ENCODE assay signal across 10 cellular contexts in the genomic region with DNA sequence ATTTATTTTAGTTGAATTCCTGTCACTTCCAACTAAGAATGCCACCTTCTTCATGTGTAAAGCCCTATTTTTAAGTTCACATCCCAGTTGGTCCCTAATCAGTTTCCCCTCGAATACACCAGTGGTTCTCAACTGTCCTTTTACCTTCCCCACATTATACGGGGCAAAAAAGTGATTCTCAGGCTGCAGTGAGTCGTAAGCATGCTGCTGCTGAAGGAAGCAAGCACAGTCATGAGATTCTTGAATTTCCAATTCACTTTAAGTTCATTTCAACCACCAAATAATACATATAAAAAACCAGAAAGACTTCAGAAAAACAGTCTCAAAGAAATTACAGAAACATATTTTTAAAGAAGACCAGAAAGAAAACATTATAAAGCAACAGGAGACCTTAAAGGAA. TPM values are rescaled to one million over a fixed set of nuclear protein-coding genes. Genes with fewer than 3 reads are reported as not detected.
DNase-seq lines count a peak whose midpoint lies in the region; ATAC-seq and TF ChIP-seq lines count a peak whose summit lies in the region.
"Had no signal": no experiment of that assay in that cellular context is flagged by ENCODE, and none has a peak within 500 bp of the region (broad histone marks: within the 10 kb centered on the region; RNA-seq: fewer than 3 reads in every experiment).

No MANE protein-coding gene starts in this region.

- H3K27ac Mint-ChIP-seq in chondrocyte (ENCODE audit: unreplicated experiment) = peak overlapping the region; percentile 61
- H3K27ac Mint-ChIP-seq in naive thymus-derived CD8-positive, alpha-beta T cell = peak overlapping the region in 6 of 10 donors; percentile 0 to 13 (median 8)
- H3K27ac Mint-ChIP-seq: activated naive CD4-positive, alpha-beta T cell treated with anti-CD3 and anti-CD28 coated beads for 36 hours had no signal

- peaks cover 28% of the 10 kb centered on the region for H3K4me1 ChIP-seq in A673 (ENCODE audit: insufficient read depth, low read length, poor library complexity, severe bottlenecking)
- peaks cover 41% of the 10 kb centered on the region for H3K4me1 ChIP-seq in HUES48 (ENCODE audit: control insufficient read depth, insufficient read depth, low read length)
- H3K4me1 ChIP-seq in stomach = peaks cover 23 to 79% (median 44%) of the 10 kb centered on the region in 4 donors

- H3K27ac ChIP-seq in A673 (ENCODE audit: low read depth, low read length, poor library complexity, severe bottlenecking) = peak overlapping the region; percentile 59
- H3K27ac ChIP-seq in HUES48 (ENCODE audit: low read depth, low read length) = peak overlapping the region; percentile 14
- H3K27ac ChIP-seq in stomach = no peak overlapping the region

- no TSS peak for BruUV-seq in A673 (replicated peaks; lab: Mats Ljungman, UMichigan)

- TF ChIP-seq CTCF in A673 (conservative IDR thresholded peaks at IDR 0.05; ENCODE audit: low read depth, low read length) (no peak), chondrocyte (IDR thresholded peaks at IDR 0.05) (no peak), stomach (IDR thresholded peaks at IDR 0.05) (no peak)

- DNase-seq in A673 (ENCODE audit: low spot score) = no peak
- DNase-seq in chondrocyte (ENCODE audit: low spot score) = no peak
- no peak for DNase-seq in naive thymus-derived CD8-positive, alpha-beta T cell
- DNase-seq in HT-29 (ENCODE audit: low spot score) = no peak
- DNase-seq in stomach = no peak
- no peak for DNase-seq in NCI-H1048 (lab: John Stamatoyannopoulos, UW)
- DNase-seq: activated naive CD4-positive, alpha-beta T cell treated with anti-CD3 and anti-CD28 coated beads for 36 hours; NK-92 treated with Interleukin-12 subunit alpha and Interleukin-12 subunit beta, amount 100 ng/mL, for 24 hours had no signal

- POLR2A ChIA-PET in A673 (lab: Charles Lee; ENCODE audit: low non-redundant PET) = no interaction called here
- POLR2A ChIA-PET in naive thymus-derived CD8-positive, alpha-beta T cell (lab: Charles Lee) = no interaction called here

- 53 to 68% (median 63%) methylated on average over 3 of the region's 3 CpGs for WGBS in stomach, 5 donors

- no peak for TF ChIP-seq EP300 in stomach (IDR thresholded peaks at IDR 0.05)

- no peaks in the 10 kb centered on the region for H3K36me3 Mint-ChIP-seq in chondrocyte (ENCODE audit: low read depth)
- peaks cover 0 to 9% (median 0%) of the 10 kb centered on the region in 3 donors for H3K36me3 Mint-ChIP-seq in naive thymus-derived CD8-positive, alpha-beta T cell

- CTCF ChIA-PET in A673 (lab: Charles Lee) = no interaction called here

- no peak for ATAC-seq in naive thymus-derived CD8-positive, alpha-beta T cell
- ATAC-seq in HG02970 (IDR thresholded peaks at IDR 0.05; ENCODE audit: low FRiP score, unreplicated experiment) = no peak

- H3K4me3 ChIP-seq in A673 (ENCODE audit: low read depth, low read length, poor library complexity, severe bottlenecking) (no peak overlapping the region), HUES48 (ENCODE audit: low read depth, low read length) (no peak overlapping the region), stomach (no peak overlapping the region)

- peaks cover 39% of the 10 kb centered on the region for H3K4me1 Mint-ChIP-seq in chondrocyte (ENCODE audit: low read depth)
- peaks cover 26 to 72% (median 65%) of the 10 kb centered on the region in 4 donors for H3K4me1 Mint-ChIP-seq in naive thymus-derived CD8-positive, alpha-beta T cell

- no peaks in the 10 kb centered on the region for H3K9me3 Mint-ChIP-seq in chondrocyte (ENCODE audit: low read depth)
- no peaks in the 10 kb centered on the region for H3K9me3 Mint-ChIP-seq in naive thymus-derived CD8-positive, alpha-beta T cell
- H3K9me3 Mint-ChIP-seq: activated naive CD4-positive, alpha-beta T cell treated with anti-CD3 and anti-CD28 coated beads for 36 hours had no signal

- intact Hi-C loops in A673 (cut with micrococcal nuclease; ENCODE audit: unreplicated experiment) = no loop called here
- intact Hi-C loops in stomach (cut with DNase I; ENCODE audit: low total_unique reads) = no loop called here

- H3K27me3 ChIP-seq in A673 (replicated peaks; ENCODE audit: insufficient read depth, low read depth, low read length, poor library complexity) (no peaks in the 10 kb centered on the region), HUES48 (ENCODE audit: control insufficient read depth, insufficient read depth, low read length) (no peaks in the 10 kb centered on the region), stomach (no peaks in the 10 kb centered on the region)

- H3K27me3 Mint-ChIP-seq in chondrocyte (ENCODE audit: low read depth) = no peaks in the 10 kb centered on the region
- no peaks in the 10 kb centered on the region for H3K27me3 Mint-ChIP-seq in naive thymus-derived CD8-positive, alpha-beta T cell

- no peak overlapping the region for H3K4me3 Mint-ChIP-seq in chondrocyte (ENCODE audit: unreplicated experiment)
- H3K4me3 Mint-ChIP-seq in naive thymus-derived CD8-positive, alpha-beta T cell = no peak overlapping the region
- H3K4me3 Mint-ChIP-seq: activated naive CD4-positive, alpha-beta T cell treated with anti-CD3 and anti-CD28 coated beads for 36 hours had no signal

- H3K36me3 ChIP-seq in A673 (ENCODE audit: insufficient read depth, low read length, poor library complexity, severe bottlenecking) = no peaks in the 10 kb centered on the region
- no peaks in the 10 kb centered on the region; the same call in 1 of the 2 replicates for H3K36me3 ChIP-seq in HUES48 (ENCODE audit: control insufficient read depth, insufficient read depth, low read length)
- H3K36me3 ChIP-seq in stomach = peaks cover 0 to 5% (median 0%) of the 10 kb centered on the region in 4 donors

- no peaks in the 10 kb centered on the region for H3K9me3 ChIP-seq in A673 (ENCODE audit: low read depth, low read length, poor library complexity, severe bottlenecking)
- no peaks in the 10 kb centered on the region for H3K9me3 ChIP-seq in HUES48 (ENCODE audit: control insufficient read depth, insufficient read depth, low read length)
- H3K9me3 ChIP-seq in stomach = no peaks in the 10 kb centered on the region

- no peak for TF ChIP-seq POLR2A in stomach (IDR thresholded peaks at IDR 0.05)

- H3K9ac ChIP-seq in HUES48 (ENCODE audit: low read depth, low read length) = no peak overlapping the region

RNA-seq across cellular contexts. Expression of gene UBE2G1, which starts 47.9 kb away (rescaled TPM):
- total RNA-seq in A673 (2021) (107 and 114 TPM in 2 replicates), chondrocyte (54.6 to 80.0 TPM (median 79.2 TPM) in 3 replicates), stomach (10 to 100 TPM; 37.9 to 91.0 (median 44.6) TPM)
- 10 to 100 TPM; 57.2 to 64.5 TPM for total RNA-seq in naive thymus-derived CD8-positive, alpha-beta T cell
- polyA plus RNA-seq in naive thymus-derived CD8-positive, alpha-beta T cell = 10 to 100 TPM; 42.7 to 56.5 (median 50.4) TPM
- 28.8 and 35.5 TPM in 2 replicates for total RNA-seq in HT-29 (2014; rRNA removed; shearing (Covaris generic))
- polyA plus RNA-seq in stomach = 10 to 100 TPM; 14.0 to 25.7 (median 16.4) TPM

RNA-seq across cellular contexts. Expression of gene ANKFY1, which starts 54.8 kb away (rescaled TPM):
- total RNA-seq in A673 (2021) (63.2 and 70.5 TPM in 2 replicates), chondrocyte (44.7 to 50.1 TPM (median 45.7 TPM) in 3 replicates), stomach (10 to 100 TPM; 38.2 to 61.0 (median 45.1) TPM)
- 10 to 100 TPM; 65.0 to 68.9 TPM for total RNA-seq in naive thymus-derived CD8-positive, alpha-beta T cell
- 10 to 100 TPM in 1 of 3 donors, 1 to 10 TPM in 2; 9.9 to 13.7 (median 10.0) TPM for polyA plus RNA-seq in naive thymus-derived CD8-positive, alpha-beta T cell
- total RNA-seq in HT-29 (2014; rRNA removed; shearing (Covaris generic)) = 13.6 and 15.4 TPM in 2 replicates
- 1 to 10 TPM; 6.4 to 8.6 (median 7.8) TPM for polyA plus RNA-seq in stomach

Comparison
In these comparisons a context has a peak if more than half of its experiments do, and no peak if none do; other contexts are left out.
1. H3K27ac ChIP-seq: peak in A673 (single experiment) and HUES48 (single experiment); none in stomach (0 of 5).